ENCODE assay signal across 8 cellular contexts in the genomic region with DNA sequence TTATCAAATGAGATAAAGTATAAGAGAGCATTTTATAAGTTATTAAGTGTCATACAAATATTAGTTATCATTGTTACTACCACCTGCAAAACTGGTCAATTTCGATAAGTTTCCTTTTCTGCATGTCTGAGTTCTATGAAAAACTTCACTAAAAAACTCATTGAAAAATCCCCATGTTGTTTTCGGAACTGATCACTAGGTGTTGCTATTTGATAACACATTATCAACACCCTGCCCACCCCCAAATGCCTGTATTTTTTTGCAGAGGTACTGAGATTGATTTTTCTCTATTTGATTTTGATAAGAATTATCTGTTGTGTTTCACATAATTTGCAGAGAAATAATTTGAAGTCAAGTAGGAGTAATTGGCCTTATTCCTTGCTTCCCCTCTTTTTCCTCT. TPM values are rescaled to one million over a fixed set of nuclear protein-coding genes. Genes with fewer than 3 reads are reported as not detected.
DNase-seq lines count a peak whose midpoint lies in the region; ATAC-seq and TF ChIP-seq lines count a peak whose summit lies in the region.

No MANE protein-coding gene starts in this region.

- 3% methylated on average over 2 of the region's 2 CpGs for WGBS in right lobe of liver (ENCODE audit: insufficient coverage, low coverage, low lambda C conversion rate, missing lambda C conversion rate)

- no peak for TF ChIP-seq POLR2A in HCT116 (IDR thresholded peaks at IDR 0.05; ENCODE audit: borderline replicate concordance, extremely low read depth, insufficient read depth, insufficient read length)
- no peak for TF ChIP-seq POLR2A in right lobe of liver (IDR thresholded peaks at IDR 0.05)

- CTCF ChIA-PET in HCT116 (lab: Charles Lee) = interaction anchor here (1.0 to 1.7 kb wide), 4 partner anchors 288 to 331 kb away, joined by 4 to 13 read pairs (median 8); no protein-coding TSS in a partner anchor

- no peaks in the 10 kb centered on the region for H3K9me2 ChIP-seq in HCT116 (ENCODE audit: insufficient read depth)

- H3K4me1 Mint-ChIP-seq in activated T-cell treated with anti-CD3 and anti-CD28 coated beads, Interleukin-2, amount 50 U/mL, for 4 hours (ENCODE audit: low read depth) = peaks cover 2% of the 10 kb centered on the region

- no peaks in the 10 kb centered on the region for H4K20me1 ChIP-seq in HCT116 (ENCODE audit: insufficient read depth)

- peak; percentile 68 for TF ChIP-seq CTCF in AG10803 (conservative IDR thresholded peaks at IDR 0.05; ENCODE audit: low read length)
- TF ChIP-seq CTCF in HCT116 (IDR thresholded peaks at IDR 0.05 in 2 of 3, conservative IDR thresholded peaks at IDR 0.05 in 1 of 3; ENCODE audit: borderline replicate concordance in 1 of 3, insufficient read depth in 1 of 3, low read depth in 2 of 3, low read length in 2 of 3) = peak; percentile 29 to 88 (median 76); a peak in 5 of 6 replicates
- TF ChIP-seq CTCF in ascending aorta (IDR thresholded peaks at IDR 0.05) = peak; percentile 48 to 67 (median 51)
- TF ChIP-seq CTCF in right lobe of liver (IDR thresholded peaks at IDR 0.05) = peak; percentile 55 to 73 (median 64)

- no peaks in the 10 kb centered on the region for H3K27me3 Mint-ChIP-seq in activated T-cell treated with anti-CD3 and anti-CD28 coated beads, Interleukin-2, amount 50 U/mL, for 4 hours (ENCODE audit: low read depth)

- H3K4me3 Mint-ChIP-seq in activated T-cell treated with anti-CD3 and anti-CD28 coated beads, Interleukin-2, amount 50 U/mL, for 4 hours = no peak overlapping the region

- POLR2A ChIA-PET in HCT116 (lab: Charles Lee) = no interaction called here

- ATAC-seq in HCT116 (peak; percentile 70), right lobe of liver (peak; percentile 41 to 76 (median 66)), GM19397 (IDR thresholded peaks at IDR 0.05; ENCODE audit: unreplicated experiment) (no peak)
- ATAC-seq in activated T-cell treated with anti-CD3 and anti-CD28 coated beads, Interleukin-2, amount 50 U/mL, for 4 hours = no peak

- no TSS peak for BruUV-seq in HCT116 (replicated peaks; lab: Mats Ljungman, UMichigan)

- H3K79me2 ChIP-seq in HCT116 (ENCODE audit: insufficient read depth, low read length) = no peaks in the 10 kb centered on the region

- H3K9me3 Mint-ChIP-seq in activated T-cell treated with anti-CD3 and anti-CD28 coated beads, Interleukin-2, amount 50 U/mL, for 4 hours = peaks cover 6% of the 10 kb centered on the region

- H3K27me3 ChIP-seq in HCT116 (ENCODE audit: insufficient read depth, low read length) = no peaks in the 10 kb centered on the region
- no peaks in the 10 kb centered on the region for H3K27me3 ChIP-seq in ascending aorta
- H3K27me3 ChIP-seq in right lobe of liver = no peaks in the 10 kb centered on the region

- peak; percentile 90 for TF ChIP-seq RAD21 in HCT116 (IDR thresholded peaks at IDR 0.05; ENCODE audit: low read depth)

- H3K27ac ChIP-seq in HCT116 (ENCODE audit: low read depth, low read length) (no peak overlapping the region), ascending aorta (no peak overlapping the region), right lobe of liver (no peak overlapping the region)

- no peak overlapping the region for H3K9ac ChIP-seq in HCT116 (ENCODE audit: low read length)

- no peak overlapping the region for H3K4me3 ChIP-seq in AG10803 (ENCODE audit: low read length)
- H3K4me3 ChIP-seq in HCT116 (replicated peaks in 1 of 2; ENCODE audit: low read depth in 1 of 2, low read length in 2 of 2) = no peak overlapping the region
- no peak overlapping the region for H3K4me3 ChIP-seq in ascending aorta
- no peak overlapping the region for H3K4me3 ChIP-seq in right lobe of liver

- intact Hi-C loops in HCT116 (cut with micrococcal nuclease) (loop anchor here (1.0 to 5.0 kb wide), 5 partner anchors 289 to 892 kb away; no protein-coding TSS in a partner anchor), ascending aorta (cut with DNase I) (loop anchor here (1.0 to 2.0 kb wide), 3 partner anchors 56 to 330 kb away; a partner anchor contains a TSS), right lobe of liver (cut with DNase I) (no loop called here)

- H3K36me3 ChIP-seq in HCT116 (ENCODE audit: control insufficient read depth in 1 of 2, insufficient read depth in 2 of 2, low read length in 2 of 2) (no peaks in the 10 kb centered on the region), ascending aorta (no peaks in the 10 kb centered on the region), right lobe of liver (no peaks in the 10 kb centered on the region)

- H2AFZ ChIP-seq in HCT116 (ENCODE audit: low read depth, low read length, poor library complexity, severe bottlenecking) = no peak overlapping the region

- DNase-seq in AG10803 (ENCODE audit: low read depth) = peak; percentile 18
- DNase-seq in HCT116 (ENCODE audit: low read depth, low spot score) = no peak
- no peak for DNase-seq in ascending aorta (ENCODE audit: low spot score in 2 of 2)
- no peak for DNase-seq in right lobe of liver
- DNase-seq in ureter (ENCODE audit: low spot score) = no peak
- DNase-seq in activated T-cell treated with anti-CD3 and anti-CD28 coated beads, Interleukin-2, amount 50 U/mL, for 4 hours = no peak
- DNase-seq in SK-N-DZ (ENCODE audit: low spot score) = no peak

- no peaks in the 10 kb centered on the region for H3K36me3 Mint-ChIP-seq in activated T-cell treated with anti-CD3 and anti-CD28 coated beads, Interleukin-2, amount 50 U/mL, for 4 hours (ENCODE audit: insufficient read depth)

- H3K4me2 ChIP-seq in HCT116 (ENCODE audit: low read length) = no peak overlapping the region

- H3K9me3 ChIP-seq in HCT116 (ENCODE audit: control insufficient read depth in 1 of 2, insufficient read depth in 1 of 2, low read depth in 1 of 2, low read length in 2 of 2) (no peaks in the 10 kb centered on the region), ascending aorta (no peaks in the 10 kb centered on the region), right lobe of liver (no peaks in the 10 kb centered on the region)

- H3K4me1 ChIP-seq in HCT116 (ENCODE audit: control insufficient read depth in 1 of 2, insufficient read depth in 2 of 2, low read length in 2 of 2) = no peaks in the 10 kb centered on the region
- no peaks in the 10 kb centered on the region for H3K4me1 ChIP-seq in ascending aorta
- peaks cover 0 to 8% (median 2%) of the 10 kb centered on the region in 4 donors for H3K4me1 ChIP-seq in right lobe of liver

- RAD21 ChIA-PET in HCT116 (lab: Charles Lee; ENCODE audit: low non-redundant PET in 1 of 2, low total read pairs in 2 of 2, uncharacterized antibody in 2 of 2, unreplicated experiment in 2 of 2) = no interaction called here

TF ChIP-seq in HCT116, 20 proteins besides CTCF, POLR2A, EP300 and RAD21 (continues in another document):
- TF ChIP-seq SP1 (IDR thresholded peaks at IDR 0.05; ENCODE audit: low read depth) = no peak
- TF ChIP-seq POLR2AphosphoS5 (IDR thresholded peaks at IDR 0.05; ENCODE audit: low read depth, low read length) = no peak
- no peak for TF ChIP-seq FOSL1 (IDR thresholded peaks at IDR 0.05; ENCODE audit: low read depth)
- TF ChIP-seq, protein P1, sequence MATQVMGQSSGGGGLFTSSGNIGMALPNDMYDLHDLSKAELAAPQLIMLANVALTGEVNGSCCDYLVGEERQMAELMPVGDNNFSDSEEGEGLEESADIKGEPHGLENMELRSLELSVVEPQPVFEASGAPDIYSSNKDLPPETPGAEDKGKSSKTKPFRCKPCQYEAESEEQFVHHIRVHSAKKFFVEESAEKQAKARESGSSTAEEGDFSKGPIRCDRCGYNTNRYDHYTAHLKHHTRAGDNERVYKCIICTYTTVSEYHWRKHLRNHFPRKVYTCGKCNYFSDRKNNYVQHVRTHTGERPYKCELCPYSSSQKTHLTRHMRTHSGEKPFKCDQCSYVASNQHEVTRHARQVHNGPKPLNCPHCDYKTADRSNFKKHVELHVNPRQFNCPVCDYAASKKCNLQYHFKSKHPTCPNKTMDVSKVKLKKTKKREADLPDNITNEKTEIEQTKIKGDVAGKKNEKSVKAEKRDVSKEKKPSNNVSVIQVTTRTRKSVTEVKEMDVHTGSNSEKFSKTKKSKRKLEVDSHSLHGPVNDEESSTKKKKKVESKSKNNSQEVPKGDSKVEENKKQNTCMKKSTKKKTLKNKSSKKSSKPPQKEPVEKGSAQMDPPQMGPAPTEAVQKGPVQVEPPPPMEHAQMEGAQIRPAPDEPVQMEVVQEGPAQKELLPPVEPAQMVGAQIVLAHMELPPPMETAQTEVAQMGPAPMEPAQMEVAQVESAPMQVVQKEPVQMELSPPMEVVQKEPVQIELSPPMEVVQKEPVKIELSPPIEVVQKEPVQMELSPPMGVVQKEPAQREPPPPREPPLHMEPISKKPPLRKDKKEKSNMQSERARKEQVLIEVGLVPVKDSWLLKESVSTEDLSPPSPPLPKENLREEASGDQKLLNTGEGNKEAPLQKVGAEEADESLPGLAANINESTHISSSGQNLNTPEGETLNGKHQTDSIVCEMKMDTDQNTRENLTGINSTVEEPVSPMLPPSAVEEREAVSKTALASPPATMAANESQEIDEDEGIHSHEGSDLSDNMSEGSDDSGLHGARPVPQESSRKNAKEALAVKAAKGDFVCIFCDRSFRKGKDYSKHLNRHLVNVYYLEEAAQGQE (IDR thresholded peaks at IDR 0.05; ENCODE audit: low read depth) = no peak
- no peak for TF ChIP-seq JUND (IDR thresholded peaks at IDR 0.05)
- no peak for TF ChIP-seq CBX3 (IDR thresholded peaks at IDR 0.05; ENCODE audit: low read depth)
- no peak for TF ChIP-seq TCF7L2 (IDR thresholded peaks at IDR 0.05; ENCODE audit: borderline replicate concordance, extremely low read depth, insufficient read depth, insufficient read length)
- TF ChIP-seq ZFX (IDR thresholded peaks at IDR 0.05) = no peak
- TF ChIP-seq, protein P2, sequence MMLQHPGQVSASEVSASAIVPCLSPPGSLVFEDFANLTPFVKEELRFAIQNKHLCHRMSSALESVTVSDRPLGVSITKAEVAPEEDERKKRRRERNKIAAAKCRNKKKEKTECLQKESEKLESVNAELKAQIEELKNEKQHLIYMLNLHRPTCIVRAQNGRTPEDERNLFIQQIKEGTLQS (IDR thresholded peaks at IDR 0.05) = no peak
- TF ChIP-seq EGR1 (IDR thresholded peaks at IDR 0.05; ENCODE audit: low read depth) = no peak
- TF ChIP-seq SIN3A (IDR thresholded peaks at IDR 0.05; ENCODE audit: low read depth) = no peak

RNA-seq across cellular contexts. Expression of a gene that starts 22.1 kb away (rescaled TPM):
- total RNA-seq in HCT116 (2021; ENCODE audit: unreplicated experiment) = 4.2 TPM
- polyA plus RNA-seq in HCT116 (2012) = 2.4 and 2.8 TPM in 2 replicates
- 23.2 TPM for total RNA-seq in ascending aorta
- total RNA-seq in right lobe of liver = 1 to 10 TPM; 1.7 to 4.2 (median 3.0) TPM
- 7.1 TPM for total RNA-seq in ureter
- 1 to 10 TPM; 1.0 to 1.9 (median 1.1) TPM for total RNA-seq in activated T-cell treated with anti-CD3 and anti-CD28 coated beads, Interleukin-2, amount 50 U/mL, for 4 hours
- 1.8 and 2.6 TPM in 2 replicates for polyA plus RNA-seq in SK-N-DZ (2014; cell fraction: cytosol; rRNA removed)
- 1.4 and 3.2 TPM in 2 replicates for polyA plus RNA-seq in SK-N-DZ (2014; cell fraction: nucleus; rRNA removed)

RNA-seq across cellular contexts. Expression of a gene that starts 55.7 kb away (rescaled TPM):
- total RNA-seq in HCT116 (2021; ENCODE audit: unreplicated experiment) (not detected), ascending aorta (not detected), right lobe of liver (under 1 TPM in 1 of 6 experiments, not detected in 5; 0.47 TPM), ureter (0.44 TPM)
- not detected in 2 replicates for polyA plus RNA-seq in HCT116 (2012)
- total RNA-seq in activated T-cell treated with anti-CD3 and anti-CD28 coated beads, Interleukin-2, amount 50 U/mL, for 4 hours = not detected
- polyA plus RNA-seq in SK-N-DZ (2014; cell fraction: cytosol; rRNA removed) = not detected in 2 replicates
- not detected in 2 replicates for polyA plus RNA-seq in SK-N-DZ (2014; cell fraction: nucleus; rRNA removed)

Comparison
In these comparisons a context has a peak if more than half of its experiments do, and no peak if none do; other contexts are left out.
1. ATAC-seq: peak in HCT116 (single experiment) and right lobe of liver (4 of 4); none in activated T-cell treated with anti-CD3 and anti-CD28 coated beads, Interleukin-2, amount 50 U/mL, for 4 hours (0 of 2) and GM19397 (single experiment).
2. intact Hi-C loops: an anchor here in HCT116 (1.0 to 5.0 kb wide) and ascending aorta (1.0 to 2.0 kb wide); none called in right lobe of liver.
3. Peak in every context shown above with its lines, with median percentiles within 50 percentile points of each other: CTCF ChIP-seq.